Comparison of ENCODE assay signal across 1 cellular context in genomic region chr16:85270365-85270764, GRCh38.
TF ChIP-seq lines count a peak whose summit lies in the region.

No MANE protein-coding gene starts in this region.

TF ChIP-seq in SK-N-SH, 30 proteins besides CTCF, POLR2A, EP300 and RAD21 (continued from another document):
- TF ChIP-seq REST (IDR thresholded peaks at IDR 0.05; ENCODE audit: low read depth, low read length) (no peak), RXRA (IDR thresholded peaks at IDR 0.05; ENCODE audit: borderline replicate concordance, low read depth) (no peak), JUND (IDR thresholded peaks at IDR 0.05) (no peak), POLR2AphosphoS5 (IDR thresholded peaks at IDR 0.05; ENCODE audit: low read depth, low read length) (0 out of 2 replicates have a peak, but pooled peaks have one; percentile 17), TCF12 (IDR thresholded peaks at IDR 0.05) (peak; percentile 77), RCOR1 (IDR thresholded peaks at IDR 0.05; ENCODE audit: low read length) (peak; percentile 60), FOSL2 (IDR thresholded peaks at IDR 0.05; ENCODE audit: borderline replicate concordance, low read depth) (no peak), FOXM1 (IDR thresholded peaks at IDR 0.05; ENCODE audit: low read depth) (no peak), GABPA (IDR thresholded peaks at IDR 0.05; ENCODE audit: low read depth) (no peak)
TF ChIP-seq in SK-N-SH: peak in this region for 5.
